In the genomic region with DNA sequence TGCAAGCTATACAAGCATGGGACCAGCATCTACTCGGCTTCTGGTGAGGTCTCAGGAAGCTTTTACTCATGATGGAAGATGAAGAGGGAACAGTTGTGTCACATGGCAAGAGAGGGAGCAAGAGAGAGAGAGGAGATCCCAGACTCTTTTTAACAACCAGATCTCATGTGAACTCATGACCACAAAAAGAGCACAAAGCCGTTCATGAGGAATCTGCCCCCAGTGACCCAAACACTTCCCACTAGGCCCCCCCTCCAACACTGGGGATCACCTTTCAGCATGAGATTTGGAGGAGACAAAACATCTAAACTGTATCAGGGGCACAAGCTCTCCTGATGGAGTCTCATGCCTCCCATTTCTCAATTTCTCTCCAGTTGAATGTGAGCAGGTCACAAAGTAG, we compare ENCODE assay signal across 19 cellular contexts. TPM values are rescaled to one million over a fixed set of nuclear protein-coding genes. Genes with fewer than 3 reads are reported as not detected.
"Had no signal": no experiment of that assay in that cellular context is flagged by ENCODE, and none has a peak within 500 bp of the region (broad histone marks: within the 10 kb centered on the region; RNA-seq: fewer than 3 reads in every experiment).

No MANE protein-coding gene starts in this region.

- H3K36me3 ChIP-seq: ascending aorta, right lobe of liver, transverse colon had no signal

- H3K27ac ChIP-seq: ascending aorta, psoas muscle, right lobe of liver, transverse colon, VCaP had no signal

- H3K9me3 Mint-ChIP-seq: activated naive CD4-positive, alpha-beta T cell treated with anti-CD3 and anti-CD28 coated beads, Interleukin-2, amount 10 ng/mL, durations not matched to agents 7 days and 5 days; activated T-helper 2 cell treated with anti-CD3 and anti-CD28 coated beads, Interferon-gamma antibody, Interleukin-2, Interleukin-4, amounts not matched to agents 10 μg/mL and 5 μg/mL and 100 μg/mL, durations not matched to agents 14 hours and 24 hours and 36 hours had no signal

- ATAC-seq: activated CD8-positive, alpha-beta memory T cell treated with anti-CD3 and anti-CD28 coated beads, Interleukin-2, amount 10 ng/mL, durations not matched to agents 7 days and 5 days; left colon; right lobe of liver; stimulated activated naive B cell treated with anti-CD40 and anti-IgM and Interleukin-4, amounts not matched to agents 10 μg/mL and 1 μg/mL and 100 μg/mL, for 72 hours had no signal

- DNase-seq: activated CD4-positive, alpha-beta memory T cell treated with anti-CD3 and anti-CD28 coated beads for 36 hours; activated CD4-positive, alpha-beta T cell treated with anti-CD3 and anti-CD28 coated beads for 1 hour; activated CD8-positive, alpha-beta memory T cell treated with anti-CD3 and anti-CD28 coated beads, Interleukin-2, amount 10 ng/mL, durations not matched to agents 7 days and 5 days; activated naive CD4-positive, alpha-beta T cell treated with anti-CD3 and anti-CD28 coated beads, Interleukin-2, amount 10 ng/mL, durations not matched to agents 7 days and 5 days; activated T-cell treated with anti-CD3 and anti-CD28 coated beads, Interleukin-2, amount 50 U/mL, for 1 hour; dorsolateral prefrontal cortex; left colon; psoas muscle; right lobe of liver; stimulated activated CD4-positive, alpha-beta T cell treated with anti-CD3 and anti-CD28 coated beads, Interleukin-12 subunit alpha, Interleukin-12 subunit beta, amount 100 ng/mL, for 4 hours; stimulated activated naive B cell treated with anti-CD40 and anti-IgM and Interleukin-4, amounts not matched to agents 10 μg/mL and 1 μg/mL and 100 μg/mL, for 72 hours; T-helper 1 cell; transverse colon had no signal

- H3K27me3 ChIP-seq: ascending aorta, dorsolateral prefrontal cortex, right lobe of liver, transverse colon had no signal

- H3K27ac Mint-ChIP-seq: activated CD4-positive, alpha-beta memory T cell treated with anti-CD3 and anti-CD28 coated beads for 36 hours; activated CD8-positive, alpha-beta memory T cell treated with anti-CD3 and anti-CD28 coated beads, Interleukin-2, amount 10 ng/mL, durations not matched to agents 7 days and 5 days; activated naive CD4-positive, alpha-beta T cell treated with anti-CD3 and anti-CD28 coated beads, Interleukin-2, amount 10 ng/mL, durations not matched to agents 7 days and 5 days; activated T-helper 2 cell treated with anti-CD3 and anti-CD28 coated beads, Interferon-gamma antibody, Interleukin-2, Interleukin-4, amounts not matched to agents 10 μg/mL and 5 μg/mL and 100 μg/mL, durations not matched to agents 14 hours and 24 hours and 36 hours; memory B cell; stimulated activated naive B cell treated with anti-CD40 and anti-IgM and Interleukin-4, amounts not matched to agents 10 μg/mL and 1 μg/mL and 100 μg/mL, for 72 hours had no signal

- H3K9me3 ChIP-seq: psoas muscle, right lobe of liver, transverse colon had no signal

- H3K4me3 ChIP-seq: ascending aorta, dorsolateral prefrontal cortex, psoas muscle, right lobe of liver, transverse colon had no signal

- H3K27me3 Mint-ChIP-seq: activated CD4-positive, alpha-beta memory T cell treated with anti-CD3 and anti-CD28 coated beads for 36 hours; memory B cell; stimulated activated naive B cell treated with anti-CD40 and anti-IgM and Interleukin-4, amounts not matched to agents 10 μg/mL and 1 μg/mL and 100 μg/mL, for 72 hours had no signal

- H3K36me3 Mint-ChIP-seq: activated CD8-positive, alpha-beta memory T cell treated with anti-CD3 and anti-CD28 coated beads, Interleukin-2, amount 10 ng/mL, durations not matched to agents 7 days and 5 days; activated naive CD4-positive, alpha-beta T cell treated with anti-CD3 and anti-CD28 coated beads, Interleukin-2, amount 10 ng/mL, durations not matched to agents 7 days and 5 days; memory B cell had no signal

- H3K4me3 Mint-ChIP-seq: activated CD4-positive, alpha-beta memory T cell treated with anti-CD3 and anti-CD28 coated beads for 36 hours; activated CD8-positive, alpha-beta memory T cell treated with anti-CD3 and anti-CD28 coated beads, Interleukin-2, amount 10 ng/mL, durations not matched to agents 7 days and 5 days; activated naive CD4-positive, alpha-beta T cell treated with anti-CD3 and anti-CD28 coated beads, Interleukin-2, amount 10 ng/mL, durations not matched to agents 7 days and 5 days; memory B cell; nephron; stimulated activated naive B cell treated with anti-CD40 and anti-IgM and Interleukin-4, amounts not matched to agents 10 μg/mL and 1 μg/mL and 100 μg/mL, for 72 hours had no signal

- H3K4me1 Mint-ChIP-seq: activated CD8-positive, alpha-beta memory T cell treated with anti-CD3 and anti-CD28 coated beads, Interleukin-2, amount 10 ng/mL, durations not matched to agents 7 days and 5 days; activated naive CD4-positive, alpha-beta T cell treated with anti-CD3 and anti-CD28 coated beads, Interleukin-2, amount 10 ng/mL, durations not matched to agents 7 days and 5 days; memory B cell; stimulated activated naive B cell treated with anti-CD40 and anti-IgM and Interleukin-4, amounts not matched to agents 10 μg/mL and 1 μg/mL and 100 μg/mL, for 72 hours had no signal

- H3K4me1 ChIP-seq: ascending aorta, psoas muscle, right lobe of liver had no signal

RNA-seq across cellular contexts. Expression of a gene that starts 38.6 kb away (rescaled TPM):
- total RNA-seq: osteocyte had no signal
